23 cellular contexts compared by ENCODE assay signal in genomic region chr10:95209509-95210127, GRCh38. TPM values are rescaled to one million over a fixed set of nuclear protein-coding genes. Genes with fewer than 3 reads are reported as not detected.
"Had no signal": no experiment of that assay in that cellular context is flagged by ENCODE, and none has a peak within 500 bp of the region (broad histone marks: within the 10 kb centered on the region; RNA-seq: fewer than 3 reads in every experiment).

No MANE protein-coding gene starts in this region.

- H3K9me3 ChIP-seq: colonic mucosa, testis had no signal

- H3K9me3 Mint-ChIP-seq: activated T-cell treated with anti-CD3 and anti-CD28 coated beads, Interleukin-2, amount 50 U/mL, for 72 hours; memory B cell; stimulated activated memory B cell treated with anti-CD40 and anti-IgM and Interleukin-4, amounts not matched to agents 10 μg/mL and 1 μg/mL and 100 μg/mL, for 72 hours; type B pancreatic cell had no signal

- H3K9ac ChIP-seq: parathyroid adenoma had no signal

- H3K4me3 Mint-ChIP-seq: activated T-cell treated with anti-CD3 and anti-CD28 coated beads, Interleukin-2, amount 50 U/mL, for 72 hours; memory B cell; naive thymus-derived CD4-positive, alpha-beta T cell; stimulated activated memory B cell treated with anti-CD40 and anti-IgM and Interleukin-4, amounts not matched to agents 10 μg/mL and 1 μg/mL and 100 μg/mL, for 72 hours; type B pancreatic cell had no signal

- H3K4me1 Mint-ChIP-seq: memory B cell; naive thymus-derived CD4-positive, alpha-beta T cell; stimulated activated memory B cell treated with anti-CD40 and anti-IgM and Interleukin-4, amounts not matched to agents 10 μg/mL and 1 μg/mL and 100 μg/mL, for 72 hours had no signal

- H3K4me3 ChIP-seq: colonic mucosa, heart right ventricle, testis had no signal

- ATAC-seq: activated CD4-positive, CD25-positive, alpha-beta regulatory T cell treated with anti-CD3 and anti-CD28 coated beads, Interleukin-2, amount 50 U/mL, for 24 hours; activated T-cell treated with anti-CD3 and anti-CD28 coated beads, Interleukin-2, amount 50 U/mL, for 72 hours; heart right ventricle; naive thymus-derived CD4-positive, alpha-beta T cell; sciatic nerve; stimulated activated memory B cell treated with anti-CD40 and anti-IgM and Interleukin-4, amounts not matched to agents 10 μg/mL and 1 μg/mL and 100 μg/mL, for 72 hours had no signal

- H3K27ac Mint-ChIP-seq: activated T-cell treated with anti-CD3 and anti-CD28 coated beads, Interleukin-2, amount 50 U/mL, for 72 hours; memory B cell; naive thymus-derived CD4-positive, alpha-beta T cell; stimulated activated memory B cell treated with anti-CD40 and anti-IgM and Interleukin-4, amounts not matched to agents 10 μg/mL and 1 μg/mL and 100 μg/mL, for 72 hours; type B pancreatic cell had no signal

- H3K36me3 ChIP-seq: brain microvascular endothelial cell, colonic mucosa, heart right ventricle had no signal

- H3K27me3 ChIP-seq: brain microvascular endothelial cell, colonic mucosa, heart right ventricle, testis had no signal

- H3K79me2 ChIP-seq: parathyroid adenoma had no signal

- H3K27me3 Mint-ChIP-seq: memory B cell; stimulated activated memory B cell treated with anti-CD40 and anti-IgM and Interleukin-4, amounts not matched to agents 10 μg/mL and 1 μg/mL and 100 μg/mL, for 72 hours; type B pancreatic cell had no signal

- H3K4me1 ChIP-seq: colonic mucosa, heart right ventricle, parathyroid adenoma, testis had no signal

- H3K27ac ChIP-seq: brain microvascular endothelial cell, colonic mucosa, heart right ventricle, parathyroid adenoma, testis had no signal

- H3K36me3 Mint-ChIP-seq: naive thymus-derived CD4-positive, alpha-beta T cell had no signal

- DNase-seq: activated CD4-positive, alpha-beta T cell treated with anti-CD3 and anti-CD28 coated beads, Interleukin-2, amount 50 U/mL, for 1 hour; activated CD8-positive, alpha-beta memory T cell treated with anti-CD3 and anti-CD28 coated beads, Interleukin-2, amount 50 U/mL, for 4 hours; activated effector memory CD4-positive, alpha-beta T cell treated with anti-CD3 and anti-CD28 coated beads, Interleukin-2, amount 50 U/mL, for 16 hours; activated naive CD4-positive, alpha-beta T cell treated with anti-CD3 and anti-CD28 coated beads, Interleukin-2, amount 50 U/mL, for 16 hours; activated T-cell treated with anti-CD3 and anti-CD28 coated beads, Interleukin-2, amount 50 U/mL, for 72 hours; aorta; brain microvascular endothelial cell; central memory CD4-positive, alpha-beta T cell; colonic mucosa; heart right ventricle; naive thymus-derived CD4-positive, alpha-beta T cell; stimulated activated CD4-positive, alpha-beta T cell treated with anti-CD3 and anti-CD28 coated beads, Interleukin-4, amount 100 ng/mL, for 24 hours; T-helper 9 cell; testis had no signal

RNA-seq across cellular contexts. Expression of gene ACSM6, which starts 15.6 kb away (rescaled TPM):
- total RNA-seq: activated T-cell treated with anti-CD3 and anti-CD28 coated beads, Interleukin-2, amount 50 U/mL, for 72 hours; colonic mucosa; heart right ventricle; liver; mucosa of gallbladder; naive thymus-derived CD4-positive, alpha-beta T cell; testis had no signal
- polyA plus RNA-seq: aorta; esophagus; heart right ventricle; liver; naive thymus-derived CD4-positive, alpha-beta T cell had no signal
